ENCODE assay signal across 2 cellular contexts in the genomic region with DNA sequence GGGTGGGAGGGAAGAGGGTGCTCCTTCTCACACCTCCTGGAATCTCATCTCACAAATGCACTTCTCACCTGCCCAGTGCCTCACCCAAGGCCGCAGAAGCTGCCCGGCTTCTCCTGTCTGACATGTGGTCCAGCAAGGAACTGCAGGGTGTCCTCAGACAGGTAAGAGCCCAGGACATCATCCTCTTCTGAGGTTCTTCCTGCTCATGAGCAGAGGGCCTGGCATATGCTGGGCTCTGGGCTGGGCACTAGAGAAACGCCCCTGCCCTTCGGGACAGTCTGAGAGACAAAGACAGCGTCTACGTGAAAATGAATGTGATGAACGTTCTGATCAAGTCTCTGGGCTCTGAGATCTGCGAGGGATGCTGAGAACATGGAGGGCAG.
TF ChIP-seq lines count a peak whose summit lies in the region.

No MANE protein-coding gene starts in this region.

TF ChIP-seq in HCT116, 20 proteins besides CTCF, POLR2A, EP300 and RAD21:
- TF ChIP-seq TCF7L2 (IDR thresholded peaks at IDR 0.05; ENCODE audit: borderline replicate concordance, extremely low read depth, insufficient read depth, insufficient read length): no peak
- no peak for TF ChIP-seq ZNF274 (IDR thresholded peaks at IDR 0.05; ENCODE audit: low read depth, low read length)
- TF ChIP-seq SIN3A (IDR thresholded peaks at IDR 0.05; ENCODE audit: low read depth): no peak
- TF ChIP-seq YY1 (IDR thresholded peaks at IDR 0.05; ENCODE audit: extremely low read depth, insufficient replicate concordance, low read depth, low read length): no peak
TF ChIP-seq in HCT116: peak in this region for 0.

TF ChIP-seq in HepG2, 621 proteins besides CTCF, POLR2A, EP300 and RAD21:
- TF ChIP-seq PCBP1 (IDR thresholded peaks at IDR 0.05; ENCODE audit: borderline replicate concordance, low read depth, low read length) (no peak), REL (CRISPR knock-in tag; conservative IDR thresholded peaks at IDR 0.05) (no peak), ATF1 (CRISPR knock-in tag; IDR thresholded peaks at IDR 0.05) (no peak)
- TF ChIP-seq, protein P1, sequence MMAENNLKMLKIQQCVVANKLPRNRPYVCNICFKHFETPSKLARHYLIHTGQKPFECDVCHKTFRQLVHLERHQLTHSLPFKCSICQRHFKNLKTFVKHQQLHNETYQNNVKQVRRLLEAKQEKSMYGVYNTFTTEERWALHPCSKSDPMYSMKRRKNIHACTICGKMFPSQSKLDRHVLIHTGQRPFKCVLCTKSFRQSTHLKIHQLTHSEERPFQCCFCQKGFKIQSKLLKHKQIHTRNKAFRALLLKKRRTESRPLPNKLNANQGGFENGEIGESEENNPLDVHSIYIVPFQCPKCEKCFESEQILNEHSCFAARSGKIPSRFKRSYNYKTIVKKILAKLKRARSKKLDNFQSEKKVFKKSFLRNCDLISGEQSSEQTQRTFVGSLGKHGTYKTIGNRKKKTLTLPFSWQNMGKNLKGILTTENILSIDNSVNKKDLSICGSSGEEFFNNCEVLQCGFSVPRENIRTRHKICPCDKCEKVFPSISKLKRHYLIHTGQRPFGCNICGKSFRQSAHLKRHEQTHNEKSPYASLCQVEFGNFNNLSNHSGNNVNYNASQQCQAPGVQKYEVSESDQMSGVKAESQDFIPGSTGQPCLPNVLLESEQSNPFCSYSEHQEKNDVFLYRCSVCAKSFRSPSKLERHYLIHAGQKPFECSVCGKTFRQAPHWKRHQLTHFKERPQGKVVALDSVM (CRISPR knock-in tag; IDR thresholded peaks at IDR 0.05): no peak
